ENCODE assay signal across 11 cellular contexts in the genomic region with DNA sequence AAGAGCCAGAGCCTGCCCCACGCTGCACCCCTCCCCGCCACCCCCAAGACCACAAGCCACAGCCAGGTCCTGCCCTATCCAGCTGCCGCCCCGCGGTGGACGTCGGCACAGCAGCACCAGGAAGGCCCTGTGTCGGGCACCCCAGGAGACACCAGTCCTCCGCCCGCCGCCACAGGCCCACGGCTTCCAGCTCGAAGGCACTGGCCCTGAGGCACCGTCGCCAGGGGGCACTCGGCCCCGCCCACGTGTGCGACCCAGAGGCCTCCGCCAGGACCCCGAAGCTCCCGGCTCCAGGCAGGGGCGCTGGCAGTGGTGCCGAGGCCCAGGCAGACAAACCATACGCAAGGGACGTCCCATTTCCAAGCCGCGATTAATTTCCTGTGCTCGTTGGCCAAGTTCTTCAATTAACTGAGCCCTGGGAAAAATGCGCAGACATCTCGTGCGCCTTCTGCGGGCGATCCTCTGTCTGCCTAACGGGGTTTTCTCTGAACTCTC. TPM values are rescaled to one million over a fixed set of nuclear protein-coding genes. Genes with fewer than 3 reads are reported as not detected.
DNase-seq lines count a peak whose midpoint lies in the region; ATAC-seq, FAIRE-seq and TF ChIP-seq lines count a peak whose summit lies in the region.
"Had no signal": no experiment of that assay in that cellular context is flagged by ENCODE, and none has a peak within 500 bp of the region (broad histone marks: within the 10 kb centered on the region; RNA-seq: fewer than 3 reads in every experiment).

No MANE protein-coding gene starts in this region.

- in situ Hi-C loops in K562 (cut with MboI): no loop called here
- in situ Hi-C loops in gastrocnemius medialis (cut with MboI; ENCODE audit: low sequenced_read_pairs in 4 of 4): no loop called here

- TF ChIP-seq POLR2A in NB4 (IDR thresholded peaks at IDR 0.05; ENCODE audit: extremely low read depth, insufficient read length) (no peak), K562 (conservative IDR thresholded peaks at IDR 0.05) (no peak), gastrocnemius medialis (IDR thresholded peaks at IDR 0.05) (no peak)

- no peak overlapping the region for H3K4me2 ChIP-seq in K562 (ENCODE audit: insufficient read depth, low read length)

- peak; percentile 29 for DNase-seq in activated T-cell treated with anti-CD3 and anti-CD28 coated beads, Interleukin-2, amount 50 U/mL, for 1 hour
- DNase-seq in activated T-cell treated with anti-CD3 and anti-CD28 coated beads for 4 hours (no peak), NB4 (ENCODE audit: low read depth) (peak; percentile 69), K562 (ENCODE audit: extremely low read depth in 1 of 4, low spot score in 3 of 4) (peak; percentile 25 to 69 (median 60)), gastrocnemius medialis (no peak), nephron progenitor cell (no peak), superior temporal gyrus (ENCODE audit: extremely low spot score) (no peak)

- intact Hi-C loops in K562 (cut with micrococcal nuclease) (no loop called here), gastrocnemius medialis (cut with DNase I; ENCODE audit: low total_unique reads) (no loop called here)

- no peak for TF ChIP-seq EP300 in K562 (IDR thresholded peaks at IDR 0.05; ENCODE audit: low read length)

- TF ChIP-seq RAD21 in K562 (CRISPR knock-in tag; conservative IDR thresholded peaks at IDR 0.05 in 1 of 2, IDR thresholded peaks at IDR 0.05 in 1 of 2): 0 out of 4 replicates have a peak, but pooled peaks of 1 of the 2 experiments have one; percentile 9

- H3K9me3 Mint-ChIP-seq in nephron progenitor cell: no peaks in the 10 kb centered on the region

- H3K36me3 Mint-ChIP-seq in nephron progenitor cell (ENCODE audit: low read depth): no peaks in the 10 kb centered on the region

- H4K20me1 ChIP-seq in K562 (replicated peaks; ENCODE audit: control insufficient read depth, insufficient read depth, low read length): peaks cover 22% of the 10 kb centered on the region

- H3K36me3 ChIP-seq in K562 (ENCODE audit: control insufficient read depth, insufficient read depth, low read length): no peaks in the 10 kb centered on the region
- no peaks in the 10 kb centered on the region for H3K36me3 ChIP-seq in gastrocnemius medialis

- CTCF ChIA-PET in K562 (lab: Yijun Ruan, JAX; ENCODE audit: low intra/inter-chr PET ratio): no interaction called here

- no TSS peak for BruUV-seq in K562 (replicated peaks; lab: Mats Ljungman, UMichigan)

- no peak overlapping the region for H3K4me3 Mint-ChIP-seq in nephron progenitor cell

- no peak overlapping the region for H3K9ac ChIP-seq in K562 (ENCODE audit: insufficient read depth in 1 of 2, low read depth in 2 of 2, low read length in 2 of 2)

- POLR2A ChIA-PET in K562 (lab: Yijun Ruan, JAX): interaction anchor here (0.5 to 0.7 kb wide), 2 partner anchors 28 to 74 kb away, joined by 3 to 4 read pairs; no protein-coding TSS in a partner anchor

- no peak overlapping the region for H2AFZ ChIP-seq in K562 (ENCODE audit: low read depth, low read length)

- H3K27me3 ChIP-seq in K562 (ENCODE audit: control insufficient read depth in 2 of 2, insufficient read depth in 2 of 2, low read length in 2 of 2) (peaks cover 31 to 78% of the 10 kb centered on the region in 2 experiments; a peak in 4 of 5 replicates), gastrocnemius medialis (peaks cover 61 to 88% (median 78%) of the 10 kb centered on the region in 3 donors)

- no peak overlapping the region for H3K27ac Mint-ChIP-seq in nephron progenitor cell

- H3K79me2 ChIP-seq in K562 (ENCODE audit: control insufficient read depth, insufficient read depth, low read length): no peaks in the 10 kb centered on the region

- H3K27ac ChIP-seq in K562 (ENCODE audit: extremely low read depth, low read depth, low read length): no peak overlapping the region
- no peak overlapping the region for H3K27ac ChIP-seq in gastrocnemius medialis
- H3K27ac ChIP-seq: C4-2B had no signal

- H3K4me3 ChIP-seq in NB4 (ENCODE audit: low read depth, low read length): no peak overlapping the region
- no peak overlapping the region for H3K4me3 ChIP-seq in K562
- no peak overlapping the region for H3K4me3 ChIP-seq in gastrocnemius medialis
- H3K4me3 ChIP-seq: lung had no signal

- H3K9me1 ChIP-seq in K562 (ENCODE audit: control insufficient read depth, insufficient read depth, low read length): no peaks in the 10 kb centered on the region

- ATAC-seq in K562: peak; percentile 86
- ATAC-seq in gastrocnemius medialis: no peak
- ATAC-seq in HG03354 (IDR thresholded peaks at IDR 0.05; ENCODE audit: poor library complexity, severe bottlenecking, unreplicated experiment): no peak

- FAIRE-seq in K562 (lab: Jason Lieb, UNC): no peak
- FAIRE-seq: astrocyte had no signal

- TF ChIP-seq CTCF in NB4 (IDR thresholded peaks at IDR 0.05; ENCODE audit: low read depth, low read length) (peak; percentile 52), K562 (IDR thresholded peaks at IDR 0.05 in 2 of 3, conservative IDR thresholded peaks at IDR 0.05 in 1 of 3; ENCODE audit: insufficient read depth in 2 of 3, low read depth in 1 of 3, low read length in 3 of 3) (peak; percentile 11 to 39 (median 31); a peak in 2 of 6 replicates), gastrocnemius medialis (IDR thresholded peaks at IDR 0.05 in 4 of 5, conservative IDR thresholded peaks at IDR 0.05 in 1 of 5) (peak in 3 of 5 experiments; percentile 13 to 43 (median 28)), nephron progenitor cell (IDR thresholded peaks at IDR 0.05) (no peak)

- peaks cover 32% of the 10 kb centered on the region for H3K4me1 Mint-ChIP-seq in nephron progenitor cell

- H3K4me1 ChIP-seq in K562 (replicated peaks in 1 of 2; ENCODE audit: control insufficient read depth in 2 of 2, insufficient read depth in 2 of 2, low read length in 2 of 2) (peaks cover 0 to 69% of the 10 kb centered on the region in 2 experiments; a peak in 2 of 5 replicates), gastrocnemius medialis (no peaks in the 10 kb centered on the region)

- WGBS in K562 (ENCODE audit: insufficient coverage, low coverage, missing lambda C conversion rate): 8% methylated on average over 21 of the region's 35 CpGs

- H3K9me3 ChIP-seq in K562 (replicated peaks; ENCODE audit: control insufficient read depth, insufficient read depth, low read depth, low read length) (no peaks in the 10 kb centered on the region), gastrocnemius medialis (no peaks in the 10 kb centered on the region)

- peaks cover 14% of the 10 kb centered on the region for H3K27me3 Mint-ChIP-seq in nephron progenitor cell (ENCODE audit: low read depth, poor library complexity)

TF ChIP-seq in K562, 482 proteins besides CTCF, POLR2A, EP300 and RAD21:
- TF ChIP-seq HDAC3 (IDR thresholded peaks at IDR 0.05; ENCODE audit: borderline replicate concordance, partially characterized antibody) (no peak), HNRNPLL (IDR thresholded peaks at IDR 0.05; ENCODE audit: low read depth, low read length, poor library complexity, severe bottlenecking) (peak; percentile 97)

RNA-seq across cellular contexts. Expression of gene KCNQ2, which starts 19.4 kb away (rescaled TPM):
- total RNA-seq in K562 (2011; cell fraction: chromatin; rRNA removed; ENCODE audit: low replicate concordance): not detected in 2 replicates
- 0.17 TPM in 1 of 2 replicates, not detected in the other for total RNA-seq in K562 (2011; cell fraction: nucleolus; rRNA removed)
- not detected in 2 replicates for total RNA-seq in K562 (2011; cell fraction: nucleoplasm; rRNA removed)
- total RNA-seq in K562 (2014; rRNA removed): not detected in 2 replicates
- total RNA-seq in K562 (2014; rRNA removed; fragmentation: Illumina TruSeq; extraction: Trizol): not detected in 2 replicates
- not detected in 2 replicates for total RNA-seq in K562 (2015; rRNA removed; fragmentation: Illumina TruSeq; extraction: Trizol)
- total RNA-seq in K562 (2021): 0.13 and 0.40 TPM in 2 replicates
- 0.08 TPM in 1 of 2 replicates, not detected in the other for polyA plus RNA-seq in K562 (2011; rRNA removed)
- not detected in 2 replicates for polyA plus RNA-seq in K562 (2011; cell fraction: cytosol; rRNA removed)
- 0.06 TPM in 1 of 2 replicates, not detected in the other for polyA plus RNA-seq in K562 (2011; cell fraction: nucleus; rRNA removed)
- polyA plus RNA-seq in K562 (2012): 0.01 TPM in 1 of 2 replicates, not detected in the other
- polyA plus RNA-seq in K562 (2014; fragmentation: Illumina TruSeq; extraction: Trizol): not detected in 2 replicates
- polyA plus RNA-seq in K562 (2014; fragmentation: Nextera tagmentation; extraction: Ambion mirVana): not detected
- 0.16 TPM in 1 of 2 replicates, not detected in the other for polyA plus RNA-seq in K562 (2014; rRNA removed)
- polyA minus RNA-seq in K562 (2011; rRNA and poly(A)+ RNA removed): not detected in 2 replicates
- not detected in 2 replicates for polyA minus RNA-seq in K562 (2011; cell fraction: cytosol; rRNA and poly(A)+ RNA removed)
- 0.40 TPM in 1 of 2 replicates, not detected in the other for polyA minus RNA-seq in K562 (2011; cell fraction: nucleus; rRNA and poly(A)+ RNA removed)
- total RNA-seq in gastrocnemius medialis: not detected

RNA-seq across cellular contexts. Expression of gene EEF1A2, which starts 45.8 kb away (rescaled TPM):
- total RNA-seq in K562 (2011; cell fraction: chromatin; rRNA removed; ENCODE audit: low replicate concordance): 13.0 and 31.1 TPM in 2 replicates
- total RNA-seq in K562 (2011; cell fraction: nucleolus; rRNA removed): 23.3 and 23.8 TPM in 2 replicates
- total RNA-seq in K562 (2011; cell fraction: nucleoplasm; rRNA removed): 9.9 and 20.4 TPM in 2 replicates
- 20.9 and 24.8 TPM in 2 replicates for total RNA-seq in K562 (2014; rRNA removed)
- total RNA-seq in K562 (2014; rRNA removed; fragmentation: Illumina TruSeq; extraction: Trizol): 8.7 and 11.5 TPM in 2 replicates
- total RNA-seq in K562 (2015; rRNA removed; fragmentation: Illumina TruSeq; extraction: Trizol): 7.7 and 8.7 TPM in 2 replicates
- total RNA-seq in K562 (2021): 29.0 and 29.6 TPM in 2 replicates
- 9.6 and 11.8 TPM in 2 replicates for polyA plus RNA-seq in K562 (2011; rRNA removed)
- polyA plus RNA-seq in K562 (2011; cell fraction: cytosol; rRNA removed): 10.8 and 19.3 TPM in 2 replicates
- polyA plus RNA-seq in K562 (2011; cell fraction: nucleus; rRNA removed): 13.8 and 24.9 TPM in 2 replicates
- 29.1 and 61.1 TPM in 2 replicates for polyA plus RNA-seq in K562 (2012)
- polyA plus RNA-seq in K562 (2014; fragmentation: Illumina TruSeq; extraction: Trizol): 27.2 and 29.6 TPM in 2 replicates
- polyA plus RNA-seq in K562 (2014; fragmentation: Nextera tagmentation; extraction: Ambion mirVana): under 1 TPM; 0.04 to 0.58 TPM
- 10.9 and 11.4 TPM in 2 replicates for polyA plus RNA-seq in K562 (2014; rRNA removed)
- polyA minus RNA-seq in K562 (2011; rRNA and poly(A)+ RNA removed): 10.3 and 11.5 TPM in 2 replicates
- 34.7 and 45.1 TPM in 2 replicates for polyA minus RNA-seq in K562 (2011; cell fraction: cytosol; rRNA and poly(A)+ RNA removed)
- 8.2 and 10.0 TPM in 2 replicates for polyA minus RNA-seq in K562 (2011; cell fraction: nucleus; rRNA and poly(A)+ RNA removed)
- total RNA-seq in gastrocnemius medialis: 1,000 to 10,000 TPM; 1,736 to 2,603 (median 2,395) TPM

Comparison
In these comparisons a context has a peak if more than half of its experiments do, and no peak if none do; other contexts are left out.
1. DNase-seq: peak in activated T-cell treated with anti-CD3 and anti-CD28 coated beads, Interleukin-2, amount 50 U/mL, for 1 hour (single experiment), NB4 (single experiment) and K562 (4 of 4); none in activated T-cell treated with anti-CD3 and anti-CD28 coated beads for 4 hours (single experiment), gastrocnemius medialis (0 of 2), nephron progenitor cell (single experiment) and superior temporal gyrus (single experiment).
2. RNA of gene EEF1A2, which starts 45.8 kb away (total RNA-seq): 1,736 to 2,603 TPM in gastrocnemius medialis; 7.7 to 31.1 TPM in K562; every median in the first group is over 10 times any median in the second.